In genomic region chr6:34912715-34913464, GRCh38 we compare ENCODE assay signal across 8 cellular contexts. TPM values are rescaled to one million over a fixed set of nuclear protein-coding genes. Genes with fewer than 3 reads are reported as not detected.
DNase-seq lines count a peak whose midpoint lies in the region; ATAC-seq and TF ChIP-seq lines count a peak whose summit lies in the region.

No MANE protein-coding gene starts in this region.

- H3K36me3 Mint-ChIP-seq in T-helper 1 cell treated with Interleukin-12 subunit alpha and Interleukin-12 subunit beta and Interleukin-4 antibody, amounts not matched to agents 30 μg/mL and 1 μg/mL, for 36 hours (ENCODE audit: low read depth) = peaks cover 3% of the 10 kb centered on the region

- no peaks in the 10 kb centered on the region for H3K9me3 Mint-ChIP-seq in T-helper 1 cell treated with Interleukin-12 subunit alpha and Interleukin-12 subunit beta and Interleukin-4 antibody, amounts not matched to agents 30 μg/mL and 1 μg/mL, for 36 hours

- DNase-seq in GDM1 (lab: John Stamatoyannopoulos, UW) (peak; percentile 21), foreskin fibroblast (peak; percentile 71 to 77), NCI-H2227 (lab: John Stamatoyannopoulos, UW; ENCODE audit: unreplicated experiment) (no peak), occipital lobe (lab: John Stamatoyannopoulos, UW) (no peak), substantia nigra (lab: John Stamatoyannopoulos, UW) (no peak)

- ATAC-seq in HG02610 (IDR thresholded peaks at IDR 0.05; ENCODE audit: unreplicated experiment) (peak; percentile 82), HG03139 (IDR thresholded peaks at IDR 0.05; ENCODE audit: unreplicated experiment) (no peak)

- peaks cover 40% of the 10 kb centered on the region for H3K27me3 Mint-ChIP-seq in T-helper 1 cell treated with Interleukin-12 subunit alpha and Interleukin-12 subunit beta and Interleukin-4 antibody, amounts not matched to agents 30 μg/mL and 1 μg/mL, for 36 hours (ENCODE audit: low read depth)

- peaks cover 29% of the 10 kb centered on the region for H3K4me1 Mint-ChIP-seq in T-helper 1 cell treated with Interleukin-12 subunit alpha and Interleukin-12 subunit beta and Interleukin-4 antibody, amounts not matched to agents 30 μg/mL and 1 μg/mL, for 36 hours (ENCODE audit: low read depth)

- no peak overlapping the region for H3K27ac ChIP-seq in substantia nigra (ENCODE audit: low read depth, low read length, poor library complexity, severe bottlenecking)

- TF ChIP-seq CTCF in foreskin fibroblast (IDR thresholded peaks at IDR 0.05; ENCODE audit: low read depth, low read length) = no peak

- peak overlapping the region; percentile 12 for H3K27ac Mint-ChIP-seq in T-helper 1 cell treated with Interleukin-12 subunit alpha and Interleukin-12 subunit beta and Interleukin-4 antibody, amounts not matched to agents 30 μg/mL and 1 μg/mL, for 36 hours

- H3K4me3 Mint-ChIP-seq in T-helper 1 cell treated with Interleukin-12 subunit alpha and Interleukin-12 subunit beta and Interleukin-4 antibody, amounts not matched to agents 30 μg/mL and 1 μg/mL, for 36 hours = peak overlapping the region; percentile 21

- no peak overlapping the region for H3K4me3 ChIP-seq in foreskin fibroblast (ENCODE audit: low read depth in 1 of 2, low read length in 2 of 2)

RNA-seq across cellular contexts. Expression of gene ANKS1A, which starts 23.8 kb away (rescaled TPM):
- total RNA-seq in occipital lobe = 11.4 TPM

RNA-seq across cellular contexts. Expression of gene TAF11, which starts 25.0 kb away (rescaled TPM):
- 32.4 TPM for total RNA-seq in occipital lobe

Comparison
In these comparisons a context has a peak if more than half of its experiments do, and no peak if none do; other contexts are left out.
1. DNase-seq: peak in GDM1 (single experiment) and foreskin fibroblast (2 of 2); none in NCI-H2227 (single experiment), occipital lobe (single experiment) and substantia nigra (0 of 49).